In the genomic region with DNA sequence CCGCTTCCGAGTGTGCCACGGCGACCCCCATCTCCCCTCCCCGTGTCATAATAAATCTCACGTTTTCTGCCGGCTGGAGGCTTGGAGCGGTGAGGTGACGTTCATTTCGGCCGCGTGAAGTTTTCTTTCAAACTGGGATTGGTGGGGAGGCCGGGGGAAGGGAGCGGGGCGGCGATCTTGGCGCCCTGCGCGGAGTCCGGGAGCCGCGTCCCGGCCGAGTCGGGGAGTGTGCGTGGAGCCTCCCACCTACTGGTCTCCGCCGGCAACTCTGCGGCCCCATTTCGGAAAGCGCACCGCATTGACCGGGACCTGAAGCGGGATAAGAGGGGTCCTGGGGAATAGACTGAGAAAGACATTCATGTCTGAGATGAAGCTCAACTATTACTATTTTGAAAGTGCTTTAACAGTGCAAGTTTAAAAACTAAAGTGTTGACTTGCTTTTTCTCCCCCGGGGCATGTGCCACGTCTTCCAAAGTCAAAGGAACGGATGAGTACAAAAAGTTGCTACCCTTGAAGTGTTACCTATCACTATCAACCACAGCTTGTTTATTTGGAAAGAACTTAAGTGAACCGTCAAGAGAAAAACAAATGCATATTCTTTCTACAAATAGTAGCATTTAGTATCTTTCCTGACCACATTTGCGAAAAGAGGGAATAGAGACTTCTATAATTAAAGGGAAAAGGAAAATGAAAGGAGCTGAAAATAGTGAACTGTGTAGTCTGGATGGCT, we compare ENCODE assay signal across 8 cellular contexts. TPM values are rescaled to one million over a fixed set of nuclear protein-coding genes. Genes with fewer than 3 reads are reported as not detected.
DNase-seq lines count a peak whose midpoint lies in the region; ATAC-seq and TF ChIP-seq lines count a peak whose summit lies in the region.

No MANE protein-coding gene starts in this region.

- H3K4me3 ChIP-seq in ascending aorta: peak overlapping the region; percentile 79 to 80
- peak overlapping the region; percentile 84 to 86 for H3K4me3 ChIP-seq in right atrium auricular region

- peaks cover 0 to 10% of the 10 kb centered on the region in 2 donors for H3K4me1 ChIP-seq in ascending aorta
- H3K4me1 ChIP-seq in right atrium auricular region: peaks cover 0 to 17% of the 10 kb centered on the region in 2 donors

- H3K27me3 ChIP-seq in ascending aorta (no peaks in the 10 kb centered on the region), right atrium auricular region (no peaks in the 10 kb centered on the region)

- H3K9me3 ChIP-seq in ascending aorta: no peaks in the 10 kb centered on the region
- no peaks in the 10 kb centered on the region for H3K9me3 ChIP-seq in right atrium auricular region

- ATAC-seq in GM18868 (IDR thresholded peaks at IDR 0.05; ENCODE audit: unreplicated experiment) (peak; percentile 17), HG03095 (IDR thresholded peaks at IDR 0.05; ENCODE audit: unreplicated experiment) (peak; percentile 29)

- peak; percentile 37 to 64 (median 46) for TF ChIP-seq CTCF in ascending aorta (IDR thresholded peaks at IDR 0.05)
- peak; percentile 22 to 75 for TF ChIP-seq CTCF in right atrium auricular region (IDR thresholded peaks at IDR 0.05)

- no peaks in the 10 kb centered on the region for H3K36me3 ChIP-seq in ascending aorta
- no peaks in the 10 kb centered on the region for H3K36me3 ChIP-seq in right atrium auricular region

- H3K27ac ChIP-seq in ascending aorta (peak overlapping the region; percentile 90 to 93), right atrium auricular region (peak overlapping the region; percentile 96 to 99)

- DNase-seq in CD1c-positive myeloid dendritic cell (ENCODE audit: extremely low spot score) (peak; percentile 36), NCI-H748 treated with DMSO at 0.1 percent for 48 hours (lab: John Stamatoyannopoulos, UW) (peak; percentile 28), ascending aorta (ENCODE audit: low spot score in 2 of 2) (peak; percentile 12 to 86), right atrium auricular region (ENCODE audit: low spot score) (peak; percentile 77), posterior vena cava (ENCODE audit: low spot score) (peak; percentile 90), KG1 (lab: John Stamatoyannopoulos, UW) (no peak)

- intact Hi-C loops in ascending aorta (cut with DNase I) (loop anchor here (1.0 to 5.0 kb wide), 4 partner anchors 65 to 375 kb away; no protein-coding TSS in a partner anchor), posterior vena cava (cut with DNase I) (loop anchor here in 1 of 2 donors (5.0 to 10.0 kb wide), 2 partner anchors 375 to 467 kb away; no protein-coding TSS in a partner anchor)

RNA-seq across cellular contexts. Expression of a gene that starts 0.8 kb away (rescaled TPM):
- 3.9 TPM for total RNA-seq in ascending aorta
- total RNA-seq in right atrium auricular region: 1 to 10 TPM; 6.0 to 6.5 TPM
- total RNA-seq in posterior vena cava: 1 to 10 TPM; 7.3 to 8.8 TPM
